ENCODE assay signal across 1 cellular context in genomic region chr15:48759921-48760320, GRCh38.
TF ChIP-seq lines count a peak whose summit lies in the region.

No MANE protein-coding gene starts in this region.

TF ChIP-seq in HepG2, 621 proteins besides CTCF, POLR2A, EP300 and RAD21 (continued from another document):
- TF ChIP-seq ZBTB33 (CRISPR knock-in tag; IDR thresholded peaks at IDR 0.05), result no peak
- no peak for TF ChIP-seq BRD4 (CRISPR knock-in tag; IDR thresholded peaks at IDR 0.05)
- no peak for TF ChIP-seq EZH2 (conservative IDR thresholded peaks at IDR 0.05; ENCODE audit: low read depth, low read length)
- TF ChIP-seq RBAK (CRISPR knock-in tag; IDR thresholded peaks at IDR 0.05), result no peak
- TF ChIP-seq, protein P1, sequence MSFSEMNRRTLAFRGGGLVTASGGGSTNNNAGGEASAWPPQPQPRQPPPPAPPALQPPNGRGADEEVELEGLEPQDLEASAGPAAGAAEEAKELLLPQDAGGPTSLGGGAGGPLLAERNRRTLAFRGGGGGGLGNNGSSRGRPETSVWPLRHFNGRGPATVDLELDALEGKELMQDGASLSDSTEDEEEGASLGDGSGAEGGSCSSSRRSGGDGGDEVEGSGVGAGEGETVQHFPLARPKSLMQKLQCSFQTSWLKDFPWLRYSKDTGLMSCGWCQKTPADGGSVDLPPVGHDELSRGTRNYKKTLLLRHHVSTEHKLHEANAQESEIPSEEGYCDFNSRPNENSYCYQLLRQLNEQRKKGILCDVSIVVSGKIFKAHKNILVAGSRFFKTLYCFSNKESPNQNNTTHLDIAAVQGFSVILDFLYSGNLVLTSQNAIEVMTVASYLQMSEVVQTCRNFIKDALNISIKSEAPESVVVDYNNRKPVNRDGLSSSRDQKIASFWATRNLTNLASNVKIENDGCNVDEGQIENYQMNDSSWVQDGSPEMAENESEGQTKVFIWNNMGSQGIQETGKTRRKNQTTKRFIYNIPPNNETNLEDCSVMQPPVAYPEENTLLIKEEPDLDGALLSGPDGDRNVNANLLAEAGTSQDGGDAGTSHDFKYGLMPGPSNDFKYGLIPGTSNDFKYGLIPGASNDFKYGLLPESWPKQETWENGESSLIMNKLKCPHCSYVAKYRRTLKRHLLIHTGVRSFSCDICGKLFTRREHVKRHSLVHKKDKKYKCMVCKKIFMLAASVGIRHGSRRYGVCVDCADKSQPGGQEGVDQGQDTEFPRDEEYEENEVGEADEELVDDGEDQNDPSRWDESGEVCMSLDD (CRISPR knock-in tag; IDR thresholded peaks at IDR 0.05; ENCODE audit: borderline replicate concordance), result no peak
- no peak for TF ChIP-seq NCOA2 (CRISPR knock-in tag; IDR thresholded peaks at IDR 0.05)
- no peak for TF ChIP-seq SP5 (CRISPR knock-in tag; IDR thresholded peaks at IDR 0.05; ENCODE audit: borderline replicate concordance, low read depth)
- no peak for TF ChIP-seq MLXIP (CRISPR knock-in tag; IDR thresholded peaks at IDR 0.05; ENCODE audit: borderline replicate concordance)
- no peak for TF ChIP-seq ZNF576 (CRISPR knock-in tag; IDR thresholded peaks at IDR 0.05)
- TF ChIP-seq ZSCAN20 (CRISPR knock-in tag; IDR thresholded peaks at IDR 0.05; ENCODE audit: borderline replicate concordance), result no peak
- TF ChIP-seq ZNF572 (CRISPR knock-in tag; IDR thresholded peaks at IDR 0.05), result no peak
- TF ChIP-seq ZNF280B (CRISPR knock-in tag; IDR thresholded peaks at IDR 0.05; ENCODE audit: borderline replicate concordance), result no peak
- no peak for TF ChIP-seq E2F1 (CRISPR knock-in tag; IDR thresholded peaks at IDR 0.05)
- no peak for TF ChIP-seq ZNF687 (CRISPR knock-in tag; IDR thresholded peaks at IDR 0.05)
- no peak for TF ChIP-seq PCBP2 (optimal IDR thresholded peaks at IDR 0.05; ENCODE audit: low read depth, low read length, poor library complexity, severe bottlenecking)
- no peak for TF ChIP-seq IKZF1 (IDR thresholded peaks at IDR 0.05)
